In the genomic region with DNA sequence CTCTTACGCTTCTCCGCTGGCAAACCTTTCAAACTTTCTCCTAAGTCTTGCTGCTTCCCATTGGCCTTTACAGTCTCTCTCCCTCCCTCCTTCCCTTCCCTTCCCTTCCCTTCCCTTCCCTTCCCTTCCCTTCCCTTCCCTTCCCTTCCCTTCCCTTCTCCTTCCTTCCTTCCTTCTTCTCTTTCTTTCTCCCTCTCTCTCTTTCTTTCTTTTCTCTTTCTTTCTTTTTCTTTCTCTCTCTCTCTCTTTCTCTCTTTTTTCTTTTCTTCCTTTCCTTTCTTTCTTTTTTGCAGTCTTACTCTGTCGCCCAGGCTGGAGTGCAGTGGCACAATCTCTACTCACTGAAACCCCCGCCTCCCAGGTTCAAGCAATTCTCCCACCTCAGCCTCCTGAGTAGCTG, we compare ENCODE assay signal across 3 cellular contexts. TPM values are rescaled to one million over a fixed set of nuclear protein-coding genes. Genes with fewer than 3 reads are reported as not detected.
"Had no signal": no experiment of that assay in that cellular context is flagged by ENCODE, and none has a peak within 500 bp of the region (broad histone marks: within the 10 kb centered on the region; RNA-seq: fewer than 3 reads in every experiment).

No MANE protein-coding gene starts in this region.

RNA-seq across cellular contexts. Expression of a gene that starts 24.7 kb away (rescaled TPM):
- total RNA-seq: dermis microvascular lymphatic vessel endothelial cell, endothelial cell of umbilical vein, fibroblast of villous mesenchyme had no signal
- polyA plus RNA-seq: endothelial cell of umbilical vein had no signal
